Comparison of ENCODE assay signal across 2 cellular contexts in the genomic region with DNA sequence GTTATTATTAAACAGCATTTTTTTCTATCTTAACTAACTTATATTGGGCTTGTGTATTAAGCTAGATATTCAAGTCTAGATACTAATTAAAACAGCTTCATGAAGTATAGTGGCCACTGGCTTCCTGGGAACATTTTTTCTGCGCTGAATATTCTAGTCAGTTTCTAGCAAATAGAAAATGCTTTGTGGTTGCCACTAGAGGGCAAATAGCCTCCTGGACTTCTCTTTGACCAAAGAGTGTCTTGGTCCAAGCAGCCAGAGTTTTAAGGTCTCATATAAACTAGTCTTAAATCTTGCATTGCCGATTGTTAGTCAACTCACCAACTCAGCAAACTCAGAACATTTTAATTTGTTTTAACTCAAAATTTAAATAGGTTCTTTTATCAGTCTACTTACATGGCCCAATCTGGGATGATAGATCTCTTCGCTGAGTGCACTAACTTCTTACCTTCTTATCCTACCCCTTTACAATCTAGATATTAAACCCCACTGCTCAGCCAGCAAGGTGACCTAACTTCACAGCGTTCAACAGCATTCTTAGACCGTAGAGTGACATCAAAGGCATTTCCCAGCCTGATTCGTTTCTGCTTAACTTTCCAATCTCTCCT.
TF ChIP-seq lines count a peak whose summit lies in the region.

No MANE protein-coding gene starts in this region.

TF ChIP-seq in GM12878, 131 proteins besides CTCF, POLR2A, EP300 and RAD21:
- TF ChIP-seq TCF12 (IDR thresholded peaks at IDR 0.05; ENCODE audit: low read depth, low read length) (no peak), RUNX3 (IDR thresholded peaks at IDR 0.05; ENCODE audit: low read length) (peak; percentile 33)

TF ChIP-seq in HepG2, 621 proteins besides CTCF, POLR2A, EP300 and RAD21:
- no peak for TF ChIP-seq ZNF354B (CRISPR knock-in tag; IDR thresholded peaks at IDR 0.05)
- peak; percentile 22; the same call in 1 of the 2 replicates for TF ChIP-seq ATF1 (CRISPR knock-in tag; IDR thresholded peaks at IDR 0.05)
- TF ChIP-seq ZNF569 (CRISPR knock-in tag; IDR thresholded peaks at IDR 0.05; ENCODE audit: borderline replicate concordance) = no peak
- TF ChIP-seq POLR2AphosphoS5 (IDR thresholded peaks at IDR 0.05; ENCODE audit: low read depth, low read length) = no peak
- TF ChIP-seq ZNF510 (CRISPR knock-in tag; IDR thresholded peaks at IDR 0.05; ENCODE audit: low read depth) = no peak
- TF ChIP-seq PHF21A (CRISPR knock-in tag; IDR thresholded peaks at IDR 0.05) = no peak
- TF ChIP-seq ZNF589 (CRISPR knock-in tag; conservative IDR thresholded peaks at IDR 0.05) = no peak
- TF ChIP-seq, protein P1, sequence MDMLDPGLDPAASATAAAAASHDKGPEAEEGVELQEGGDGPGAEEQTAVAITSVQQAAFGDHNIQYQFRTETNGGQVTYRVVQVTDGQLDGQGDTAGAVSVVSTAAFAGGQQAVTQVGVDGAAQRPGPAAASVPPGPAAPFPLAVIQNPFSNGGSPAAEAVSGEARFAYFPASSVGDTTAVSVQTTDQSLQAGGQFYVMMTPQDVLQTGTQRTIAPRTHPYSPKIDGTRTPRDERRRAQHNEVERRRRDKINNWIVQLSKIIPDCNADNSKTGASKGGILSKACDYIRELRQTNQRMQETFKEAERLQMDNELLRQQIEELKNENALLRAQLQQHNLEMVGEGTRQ (IDR thresholded peaks at IDR 0.05; ENCODE audit: low read depth, low read length) = no peak
- TF ChIP-seq, protein P1 (CRISPR knock-in tag; IDR thresholded peaks at IDR 0.05; ENCODE audit: borderline replicate concordance) = no peak
- no peak for TF ChIP-seq MEF2D (CRISPR knock-in tag; IDR thresholded peaks at IDR 0.05)
- TF ChIP-seq, protein P2, sequence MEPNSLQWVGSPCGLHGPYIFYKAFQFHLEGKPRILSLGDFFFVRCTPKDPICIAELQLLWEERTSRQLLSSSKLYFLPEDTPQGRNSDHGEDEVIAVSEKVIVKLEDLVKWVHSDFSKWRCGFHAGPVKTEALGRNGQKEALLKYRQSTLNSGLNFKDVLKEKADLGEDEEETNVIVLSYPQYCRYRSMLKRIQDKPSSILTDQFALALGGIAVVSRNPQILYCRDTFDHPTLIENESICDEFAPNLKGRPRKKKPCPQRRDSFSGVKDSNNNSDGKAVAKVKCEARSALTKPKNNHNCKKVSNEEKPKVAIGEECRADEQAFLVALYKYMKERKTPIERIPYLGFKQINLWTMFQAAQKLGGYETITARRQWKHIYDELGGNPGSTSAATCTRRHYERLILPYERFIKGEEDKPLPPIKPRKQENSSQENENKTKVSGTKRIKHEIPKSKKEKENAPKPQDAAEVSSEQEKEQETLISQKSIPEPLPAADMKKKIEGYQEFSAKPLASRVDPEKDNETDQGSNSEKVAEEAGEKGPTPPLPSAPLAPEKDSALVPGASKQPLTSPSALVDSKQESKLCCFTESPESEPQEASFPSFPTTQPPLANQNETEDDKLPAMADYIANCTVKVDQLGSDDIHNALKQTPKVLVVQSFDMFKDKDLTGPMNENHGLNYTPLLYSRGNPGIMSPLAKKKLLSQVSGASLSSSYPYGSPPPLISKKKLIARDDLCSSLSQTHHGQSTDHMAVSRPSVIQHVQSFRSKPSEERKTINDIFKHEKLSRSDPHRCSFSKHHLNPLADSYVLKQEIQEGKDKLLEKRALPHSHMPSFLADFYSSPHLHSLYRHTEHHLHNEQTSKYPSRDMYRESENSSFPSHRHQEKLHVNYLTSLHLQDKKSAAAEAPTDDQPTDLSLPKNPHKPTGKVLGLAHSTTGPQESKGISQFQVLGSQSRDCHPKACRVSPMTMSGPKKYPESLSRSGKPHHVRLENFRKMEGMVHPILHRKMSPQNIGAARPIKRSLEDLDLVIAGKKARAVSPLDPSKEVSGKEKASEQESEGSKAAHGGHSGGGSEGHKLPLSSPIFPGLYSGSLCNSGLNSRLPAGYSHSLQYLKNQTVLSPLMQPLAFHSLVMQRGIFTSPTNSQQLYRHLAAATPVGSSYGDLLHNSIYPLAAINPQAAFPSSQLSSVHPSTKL (CRISPR knock-in tag; IDR thresholded peaks at IDR 0.05) = peak; percentile 31
- 0 out of 2 replicates have a peak, but pooled peaks have one; percentile 17 for TF ChIP-seq MIXL1 (CRISPR knock-in tag; IDR thresholded peaks at IDR 0.05)
- TF ChIP-seq STAG1 (CRISPR knock-in tag; IDR thresholded peaks at IDR 0.05) = peak; percentile 38; the same call in 1 of the 2 replicates
- peak; percentile 65 for TF ChIP-seq SMC3 (IDR thresholded peaks at IDR 0.05; ENCODE audit: low read length)
- no peak for TF ChIP-seq SCMH1 (CRISPR knock-in tag; IDR thresholded peaks at IDR 0.05; ENCODE audit: borderline replicate concordance)
- TF ChIP-seq, protein P3, sequence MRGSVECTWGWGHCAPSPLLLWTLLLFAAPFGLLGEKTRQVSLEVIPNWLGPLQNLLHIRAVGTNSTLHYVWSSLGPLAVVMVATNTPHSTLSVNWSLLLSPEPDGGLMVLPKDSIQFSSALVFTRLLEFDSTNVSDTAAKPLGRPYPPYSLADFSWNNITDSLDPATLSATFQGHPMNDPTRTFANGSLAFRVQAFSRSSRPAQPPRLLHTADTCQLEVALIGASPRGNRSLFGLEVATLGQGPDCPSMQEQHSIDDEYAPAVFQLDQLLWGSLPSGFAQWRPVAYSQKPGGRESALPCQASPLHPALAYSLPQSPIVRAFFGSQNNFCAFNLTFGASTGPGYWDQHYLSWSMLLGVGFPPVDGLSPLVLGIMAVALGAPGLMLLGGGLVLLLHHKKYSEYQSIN (CRISPR knock-in tag; IDR thresholded peaks at IDR 0.05; ENCODE audit: borderline replicate concordance) = no peak
- TF ChIP-seq, protein P4, sequence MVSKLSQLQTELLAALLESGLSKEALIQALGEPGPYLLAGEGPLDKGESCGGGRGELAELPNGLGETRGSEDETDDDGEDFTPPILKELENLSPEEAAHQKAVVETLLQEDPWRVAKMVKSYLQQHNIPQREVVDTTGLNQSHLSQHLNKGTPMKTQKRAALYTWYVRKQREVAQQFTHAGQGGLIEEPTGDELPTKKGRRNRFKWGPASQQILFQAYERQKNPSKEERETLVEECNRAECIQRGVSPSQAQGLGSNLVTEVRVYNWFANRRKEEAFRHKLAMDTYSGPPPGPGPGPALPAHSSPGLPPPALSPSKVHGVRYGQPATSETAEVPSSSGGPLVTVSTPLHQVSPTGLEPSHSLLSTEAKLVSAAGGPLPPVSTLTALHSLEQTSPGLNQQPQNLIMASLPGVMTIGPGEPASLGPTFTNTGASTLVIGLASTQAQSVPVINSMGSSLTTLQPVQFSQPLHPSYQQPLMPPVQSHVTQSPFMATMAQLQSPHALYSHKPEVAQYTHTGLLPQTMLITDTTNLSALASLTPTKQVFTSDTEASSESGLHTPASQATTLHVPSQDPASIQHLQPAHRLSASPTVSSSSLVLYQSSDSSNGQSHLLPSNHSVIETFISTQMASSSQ (IDR thresholded peaks at IDR 0.05; ENCODE audit: low read depth) = 0 out of 2 replicates have a peak, but pooled peaks have one; percentile 30
- TF ChIP-seq, protein P4 (CRISPR knock-in tag; IDR thresholded peaks at IDR 0.05; ENCODE audit: borderline replicate concordance) = no peak
- no peak for TF ChIP-seq ZZZ3 (CRISPR knock-in tag; IDR thresholded peaks at IDR 0.05; ENCODE audit: borderline replicate concordance)
- 0 out of 2 replicates have a peak, but pooled peaks have one; percentile 12 for TF ChIP-seq BCL6 (CRISPR knock-in tag; IDR thresholded peaks at IDR 0.05)
TF ChIP-seq in HepG2: peak in this region for 7.
